Comparison of ENCODE assay signal across 8 cellular contexts in the genomic region with DNA sequence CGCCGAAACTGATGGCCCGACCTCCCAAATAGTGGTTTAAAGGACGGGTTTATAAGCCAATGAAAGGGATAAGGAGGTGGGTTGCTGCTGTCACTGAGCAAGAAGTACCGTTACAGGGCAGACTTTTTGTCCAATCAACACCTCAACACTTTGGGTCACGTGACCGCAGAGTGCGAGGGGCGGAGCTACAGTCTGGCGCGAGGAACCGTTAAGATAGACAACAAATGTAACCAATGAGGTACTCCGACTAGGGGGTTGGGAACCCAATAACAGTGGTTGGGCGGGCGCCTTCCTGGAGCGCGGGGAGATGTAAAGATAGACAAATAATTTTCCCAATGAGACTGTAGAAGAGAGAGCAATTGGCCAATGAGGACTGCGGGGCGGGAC. TPM values are rescaled to one million over a fixed set of nuclear protein-coding genes. Genes with fewer than 3 reads are reported as not detected.
DNase-seq lines count a peak whose midpoint lies in the region; ATAC-seq and TF ChIP-seq lines count a peak whose summit lies in the region.

RBM15 (plus strand) TSS at position 338 of the 387 bp plus-strand sequence; CDS start at position 367, 29 bp downstream.

- H3K27ac ChIP-seq in fibroblast of lung (ENCODE audit: insufficient read depth, low read length) = peak within 1 kb of the TSS; percentile 99

- DNase-seq in DMS79 (lab: John Stamatoyannopoulos, UW) (peak; percentile 100), GOT3 (lab: John Stamatoyannopoulos, UW) (peak; percentile 92), Kasumi-1 (lab: John Stamatoyannopoulos, UW) (peak; percentile 100), RKO (ENCODE audit: low spot score) (peak; percentile 100), activated T-helper 1 cell treated with Interleukin-2 at 50 U/mL for 16 hours (ENCODE audit: low read depth) (peak; percentile 93), fibroblast of lung (ENCODE audit: low read depth in 2 of 2) (no peak), naive B cell (peak; percentile 98)
- peak; percentile 89 to 96 for DNase-seq in stimulated activated effector memory CD8-positive, alpha-beta T cell treated with anti-CD3 and anti-CD28 coated beads, Interleukin-12 subunit alpha, Interleukin-12 subunit beta, amount 100 ng/mL, for 72 hours (ENCODE audit: low spot score in 2 of 2)

- peaks cover 32 to 49% (median 45%) of the 10 kb centered on the region in 3 donors for H3K4me1 Mint-ChIP-seq in naive B cell
- H3K4me1 Mint-ChIP-seq in stimulated activated effector memory CD8-positive, alpha-beta T cell treated with anti-CD3 and anti-CD28 coated beads, Interleukin-12 subunit alpha, Interleukin-12 subunit beta, amount 100 ng/mL, for 72 hours = peaks cover 56% of the 10 kb centered on the region

- peak within 1 kb of the TSS in 3 of 6 donors; percentile 87 to 98 (median 97) for H3K27ac Mint-ChIP-seq in naive B cell
- H3K27ac Mint-ChIP-seq in stimulated activated effector memory CD8-positive, alpha-beta T cell treated with anti-CD3 and anti-CD28 coated beads, Interleukin-12 subunit alpha, Interleukin-12 subunit beta, amount 100 ng/mL, for 72 hours = no peak within 1 kb of the TSS

- no peak for TF ChIP-seq CTCF in fibroblast of lung (conservative IDR thresholded peaks at IDR 0.05 in 1 of 2, IDR thresholded peaks at IDR 0.05 in 1 of 2; ENCODE audit: low read depth in 1 of 2, low read length in 2 of 2)

- no peaks in the 10 kb centered on the region for H3K27me3 Mint-ChIP-seq in naive B cell

- no peaks in the 10 kb centered on the region for H4K20me1 ChIP-seq in fibroblast of lung (ENCODE audit: control insufficient read depth, extremely low read depth, insufficient read depth, low read length)

- peak within 1 kb of the TSS; percentile 98 for H3K9ac ChIP-seq in fibroblast of lung (ENCODE audit: insufficient read depth, low read length)

- peak within 1 kb of the TSS; percentile 81 to 99 (median 97) for H3K4me3 ChIP-seq in fibroblast of lung (replicated peaks in 1 of 4; ENCODE audit: control extremely low read depth in 1 of 4, insufficient read depth in 1 of 4, low read depth in 3 of 4, low read length in 4 of 4)

- H3K9me3 ChIP-seq in fibroblast of lung (ENCODE audit: control insufficient read depth, insufficient read depth, low read depth, low read length) = no peaks in the 10 kb centered on the region

- ATAC-seq in naive B cell (ENCODE audit: low read depth in 2 of 2) = peak; percentile 67 to 73
- ATAC-seq in stimulated activated effector memory CD8-positive, alpha-beta T cell treated with anti-CD3 and anti-CD28 coated beads, Interleukin-12 subunit alpha, Interleukin-12 subunit beta, amount 100 ng/mL, for 72 hours = peak; percentile 83

- H3K79me2 ChIP-seq in fibroblast of lung (ENCODE audit: control insufficient read depth, insufficient read depth, low read length) = peaks cover 47% of the 10 kb centered on the region

- no peak within 1 kb of the TSS for H3K4me3 Mint-ChIP-seq in naive B cell
- no peak within 1 kb of the TSS for H3K4me3 Mint-ChIP-seq in stimulated activated effector memory CD8-positive, alpha-beta T cell treated with anti-CD3 and anti-CD28 coated beads, Interleukin-12 subunit alpha, Interleukin-12 subunit beta, amount 100 ng/mL, for 72 hours

- H2AFZ ChIP-seq in fibroblast of lung (ENCODE audit: low read length) = peak within 1 kb of the TSS; percentile 87

- H3K27me3 ChIP-seq in fibroblast of lung (ENCODE audit: control insufficient read depth, insufficient read depth, low read length) = no peaks in the 10 kb centered on the region

- H3K36me3 ChIP-seq in fibroblast of lung (ENCODE audit: control insufficient read depth, insufficient read depth, low read length) = peaks cover 16% of the 10 kb centered on the region

- no peaks in the 10 kb centered on the region for H3K36me3 Mint-ChIP-seq in naive B cell
- no peaks in the 10 kb centered on the region for H3K36me3 Mint-ChIP-seq in stimulated activated effector memory CD8-positive, alpha-beta T cell treated with anti-CD3 and anti-CD28 coated beads, Interleukin-12 subunit alpha, Interleukin-12 subunit beta, amount 100 ng/mL, for 72 hours

- H3K4me2 ChIP-seq in fibroblast of lung (ENCODE audit: extremely low read depth, insufficient read depth, low read length) = peak within 1 kb of the TSS; percentile 97

- H3K9me3 Mint-ChIP-seq in naive B cell = no peaks in the 10 kb centered on the region
- no peaks in the 10 kb centered on the region for H3K9me3 Mint-ChIP-seq in stimulated activated effector memory CD8-positive, alpha-beta T cell treated with anti-CD3 and anti-CD28 coated beads, Interleukin-12 subunit alpha, Interleukin-12 subunit beta, amount 100 ng/mL, for 72 hours

- peaks cover 19% of the 10 kb centered on the region for H3K4me1 ChIP-seq in fibroblast of lung (ENCODE audit: control insufficient read depth, extremely low read depth, insufficient read depth, low read length)

RNA-seq across cellular contexts. Expression of gene RBM15, which starts in this region (rescaled TPM):
- total RNA-seq in fibroblast of lung = 25.9 and 26.5 TPM in 2 replicates
- polyA plus RNA-seq in fibroblast of lung = 8.4 and 10.7 TPM in 2 replicates
- 4.1 and 4.2 TPM in 2 replicates for polyA plus RNA-seq in fibroblast of lung (2012)
- 40.5 and 54.2 TPM in 2 replicates for polyA minus RNA-seq in fibroblast of lung (ENCODE audit: low replicate concordance)
- 10 to 100 TPM; 13.2 to 23.1 (median 17.4) TPM for polyA plus RNA-seq in naive B cell (ENCODE audit: low read depth in 6 of 6)

Comparison
In these comparisons a context has a peak if more than half of its experiments do, and no peak if none do; other contexts are left out.
1. DNase-seq: peak in DMS79 (single experiment), GOT3 (single experiment), Kasumi-1 (2 of 2), RKO (single experiment), activated T-helper 1 cell treated with Interleukin-2 at 50 U/mL for 16 hours (single experiment), naive B cell (single experiment) and stimulated activated effector memory CD8-positive, alpha-beta T cell treated with anti-CD3 and anti-CD28 coated beads, Interleukin-12 subunit alpha, Interleukin-12 subunit beta, amount 100 ng/mL, for 72 hours (2 of 2); none in fibroblast of lung (0 of 2).